In genomic region chr1:22025368-22026154, GRCh38 we compare ENCODE assay signal across 8 cellular contexts.
DNase-seq lines count a peak whose midpoint lies in the region; ATAC-seq and TF ChIP-seq lines count a peak whose summit lies in the region.

No MANE protein-coding gene starts in this region.

- DNase-seq in ACHN (peak; percentile 89), NCI-H2196 treated with DMSO at 0.1 percent for 48 hours (lab: John Stamatoyannopoulos, UW; ENCODE audit: unreplicated experiment) (peak; percentile 92), T47D (ENCODE audit: low read depth in 1 of 2, low spot score in 1 of 2) (peak; percentile 38 to 77), iPS-NIHi11 (ENCODE audit: low spot score) (peak; percentile 88)

- no peak for TF ChIP-seq CTCF in VCaP (conservative IDR thresholded peaks at IDR 0.05)

- peak overlapping the region; percentile 90 for H3K27ac ChIP-seq in VCaP
- peak overlapping the region; percentile 89 to 99 (median 98) for H3K27ac ChIP-seq in skin epidermis

- in situ Hi-C loops in ACHN (cut with HindIII; ENCODE audit: low pct_ligation_motif_present, low pct_unique_long_range_greater_than_20kb, low sequenced_read_pairs) (no loop called here), T47D (cut with HindIII; ENCODE audit: low pct_unique_long_range_greater_than_20kb, low sequenced_read_pairs) (no loop called here)

- peak; percentile 73 for ATAC-seq in GM18907 (IDR thresholded peaks at IDR 0.05; ENCODE audit: unreplicated experiment)
- peak; percentile 64 for ATAC-seq in HG03135 (IDR thresholded peaks at IDR 0.05; ENCODE audit: unreplicated experiment)

- H3K4me3 ChIP-seq in skin epidermis = peak overlapping the region; percentile 63 to 95 (median 92)

Comparison
In these comparisons a context has a peak if more than half of its experiments do, and no peak if none do; other contexts are left out.
1. Peak in every context shown above with its lines: DNase-seq, ATAC-seq, H3K4me3 ChIP-seq and H3K27ac ChIP-seq.